Comparison of ENCODE assay signal across 8 cellular contexts in genomic region chrX:45769919-45770582, GRCh38.
A peak's percentile ranks its signal among the peaks of the same experiment; 100 is the strongest.
DNase-seq lines count a peak whose midpoint lies in the region; ATAC-seq and TF ChIP-seq lines count a peak whose summit lies in the region.

No MANE protein-coding gene starts in this region.

- H3K36me3 ChIP-seq in duodenal mucosa (ENCODE audit: control insufficient read depth in 1 of 2, insufficient read depth in 2 of 2, low read length in 2 of 2) (no peaks in the 10 kb centered on the region), tibial artery (no peaks in the 10 kb centered on the region)

- peak overlapping the region; percentile 91 for H3K4me3 Mint-ChIP-seq in T-helper 1 cell treated with Interleukin-12 subunit alpha and Interleukin-12 subunit beta and Interleukin-4 antibody, amounts not matched to agents 30 μg/mL and 1 μg/mL, for 36 hours

- peak overlapping the region; percentile 92 for H3K27ac Mint-ChIP-seq in T-helper 1 cell treated with Interleukin-12 subunit alpha and Interleukin-12 subunit beta and Interleukin-4 antibody, amounts not matched to agents 30 μg/mL and 1 μg/mL, for 36 hours

- H3K4me1 ChIP-seq in duodenal mucosa (ENCODE audit: control insufficient read depth in 1 of 2, insufficient read depth in 2 of 2, low read length in 2 of 2) (peaks cover 0 to 29% of the 10 kb centered on the region in 2 donors), tibial artery (peaks cover 0 to 31% (median 0%) of the 10 kb centered on the region in 4 donors)

- peak overlapping the region; percentile 65 to 78 for H3K4me3 ChIP-seq in duodenal mucosa (ENCODE audit: low read depth in 1 of 2, low read length in 2 of 2)
- peak overlapping the region; percentile 50 to 53 for H3K4me3 ChIP-seq in tibial artery

- H3K27me3 ChIP-seq in duodenal mucosa (ENCODE audit: control insufficient read depth in 1 of 2, insufficient read depth in 2 of 2, low read length in 2 of 2) (no peaks in the 10 kb centered on the region), tibial artery (no peaks in the 10 kb centered on the region)

- no peaks in the 10 kb centered on the region for H3K9me3 Mint-ChIP-seq in T-helper 1 cell treated with Interleukin-12 subunit alpha and Interleukin-12 subunit beta and Interleukin-4 antibody, amounts not matched to agents 30 μg/mL and 1 μg/mL, for 36 hours

- intact Hi-C loops in tibial artery (cut with DNase I; ENCODE audit: low total_unique reads): no loop called here

- ATAC-seq in GM19324 (IDR thresholded peaks at IDR 0.05; ENCODE audit: low FRiP score, unreplicated experiment) (peak; percentile 84), HG03342 (IDR thresholded peaks at IDR 0.05; ENCODE audit: unreplicated experiment) (peak; percentile 75)

- H3K36me3 Mint-ChIP-seq in T-helper 1 cell treated with Interleukin-12 subunit alpha and Interleukin-12 subunit beta and Interleukin-4 antibody, amounts not matched to agents 30 μg/mL and 1 μg/mL, for 36 hours (ENCODE audit: low read depth): peaks cover 15% of the 10 kb centered on the region

- H3K9me3 ChIP-seq in duodenal mucosa (ENCODE audit: control insufficient read depth in 1 of 2, low read length in 2 of 2) (no peaks in the 10 kb centered on the region), tibial artery (no peaks in the 10 kb centered on the region)

- H3K27me3 Mint-ChIP-seq in T-helper 1 cell treated with Interleukin-12 subunit alpha and Interleukin-12 subunit beta and Interleukin-4 antibody, amounts not matched to agents 30 μg/mL and 1 μg/mL, for 36 hours (ENCODE audit: low read depth): no peaks in the 10 kb centered on the region

- peak; percentile 64 for DNase-seq in CMK (ENCODE audit: low read depth)
- peak; percentile 63 for DNase-seq in mucosa of gallbladder (ENCODE audit: low spot score)
- peak; percentile 70 to 87 for DNase-seq in tibial artery
- no peak for DNase-seq in COLO668 (lab: John Stamatoyannopoulos, UW; ENCODE audit: unreplicated experiment)

- H3K27ac ChIP-seq in duodenal mucosa (ENCODE audit: low read depth, low read length): peak overlapping the region; percentile 62
- H3K27ac ChIP-seq in tibial artery: peak overlapping the region; percentile 74 to 78

- H3K9ac ChIP-seq in duodenal mucosa (ENCODE audit: low read depth in 1 of 2, low read length in 2 of 2): peak overlapping the region; percentile 32 to 71

- H3K4me1 Mint-ChIP-seq in T-helper 1 cell treated with Interleukin-12 subunit alpha and Interleukin-12 subunit beta and Interleukin-4 antibody, amounts not matched to agents 30 μg/mL and 1 μg/mL, for 36 hours (ENCODE audit: low read depth): peaks cover 54% of the 10 kb centered on the region

- no peak for TF ChIP-seq CTCF in tibial artery (IDR thresholded peaks at IDR 0.05)
